Comparison of ENCODE assay signal across 8 cellular contexts in the genomic region with DNA sequence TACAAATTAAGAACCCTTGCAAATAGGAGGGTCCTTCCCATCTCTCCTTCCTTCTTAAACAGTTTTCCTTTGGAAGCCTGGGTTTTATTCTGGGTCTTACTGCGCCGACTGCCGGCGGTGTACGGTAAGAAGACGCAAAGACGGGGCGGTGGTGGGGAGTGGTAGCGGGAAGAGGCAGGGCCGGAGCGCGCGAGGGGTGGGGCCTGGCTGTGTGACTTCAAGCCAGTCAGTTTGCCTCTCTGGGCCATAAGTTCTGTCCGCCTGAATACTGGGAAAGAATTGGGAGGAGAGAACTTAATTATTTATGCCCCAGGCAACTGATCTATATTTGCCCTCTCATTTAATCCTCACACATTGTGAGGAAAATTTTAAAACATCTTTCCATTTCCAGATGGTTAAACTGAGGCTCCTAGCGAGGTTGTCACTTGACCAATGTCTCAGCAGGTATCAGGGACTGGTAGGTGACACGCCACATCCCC. TPM values are rescaled to one million over a fixed set of nuclear protein-coding genes. Genes with fewer than 3 reads are reported as not detected.
DNase-seq lines count a peak whose midpoint lies in the region; ATAC-seq and TF ChIP-seq lines count a peak whose summit lies in the region.

No MANE protein-coding gene starts in this region.

- in situ Hi-C loops in G401 (cut with HindIII; ENCODE audit: low sequenced_read_pairs): no loop called here

- H3K27ac ChIP-seq in VCaP (peak overlapping the region; percentile 55), caudate nucleus (ENCODE audit: low read depth, low read length) (peak overlapping the region; percentile 90)

- TF ChIP-seq CTCF in VCaP (conservative IDR thresholded peaks at IDR 0.05): peak; percentile 54

- ATAC-seq in HG02763 (IDR thresholded peaks at IDR 0.05; ENCODE audit: unreplicated experiment) (peak; percentile 31), HG03457 (IDR thresholded peaks at IDR 0.05; ENCODE audit: unreplicated experiment) (no peak)

- DNase-seq in G401 (ENCODE audit: low spot score) (peak; percentile 80), NCI-H2107 (lab: John Stamatoyannopoulos, UW) (peak; percentile 70), caudate nucleus (lab: John Stamatoyannopoulos, UW) (peak in 49 of 61 donors; percentile 5 to 77 (median 37)), islet precursor cell (peak; percentile 87)
- peak; percentile 73 for DNase-seq in stimulated activated CD4-positive, alpha-beta T cell treated with anti-CD3 and anti-CD28 coated beads, Interleukin-12 subunit alpha, Interleukin-12 subunit beta, amount 100 ng/mL, for 4 hours

RNA-seq across cellular contexts. Expression of a gene that starts 0.7 kb away (rescaled TPM):
- 1.5 and 4.7 TPM in 2 replicates for total RNA-seq in G401 (2014; rRNA removed; shearing (Covaris generic))

RNA-seq across cellular contexts. Expression of a gene that starts 11.0 kb away (rescaled TPM):
- 21.7 and 32.0 TPM in 2 replicates for total RNA-seq in G401 (2014; rRNA removed; shearing (Covaris generic))

RNA-seq across cellular contexts. Expression of a gene that starts 44.6 kb away (rescaled TPM):
- total RNA-seq in G401 (2014; rRNA removed; shearing (Covaris generic)): not detected in 2 replicates

Comparison
In these comparisons a context has a peak if more than half of its experiments do, and no peak if none do; other contexts are left out.
1. DNase-seq: peak in every context shown above with its lines; median percentile 87 in islet precursor cell; 80 in G401; 73 in stimulated activated CD4-positive, alpha-beta T cell treated with anti-CD3 and anti-CD28 coated beads, Interleukin-12 subunit alpha, Interleukin-12 subunit beta, amount 100 ng/mL, for 4 hours; 70 in NCI-H2107; 37 in caudate nucleus.